ENCODE assay signal across 19 cellular contexts in the genomic region with DNA sequence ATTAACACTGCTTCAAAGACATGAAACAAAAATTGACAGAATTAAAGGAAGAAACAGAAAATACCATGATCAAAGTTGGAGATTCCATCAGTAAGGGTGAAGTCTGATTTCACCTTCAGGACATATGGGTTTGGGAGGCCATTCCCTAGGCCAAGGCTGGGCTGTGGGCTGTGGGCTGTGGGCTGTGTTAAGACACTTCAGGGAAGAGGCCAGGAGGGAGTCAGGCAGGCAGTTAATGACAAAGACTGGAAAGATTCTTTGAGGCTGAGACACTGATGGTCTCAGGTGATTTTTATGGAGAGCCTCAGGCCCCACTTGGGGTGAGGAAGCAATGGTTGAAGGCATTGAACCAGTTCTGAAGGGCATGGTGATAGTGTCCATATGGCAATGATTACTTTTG.
"Had no signal": no experiment of that assay in that cellular context is flagged by ENCODE, and none has a peak within 500 bp of the region (broad histone marks: within the 10 kb centered on the region; RNA-seq: fewer than 3 reads in every experiment).

No MANE protein-coding gene starts in this region.

- H3K4me3 ChIP-seq: MG63 had no signal

- DNase-seq: IMR-90, Karpas-422, KG1, MG63, NCI-H1092, NCI-H1105 treated with DMSO at 0.1 percent for 48 hours, NCI-H1417 treated with DMSO at 0.1 percent for 48 hours, NCI-H146, NCI-H1694 treated with DMSO at 0.1 percent for 48 hours, NCI-H1930, NCI-H2081, NCI-H2107, NCI-H2227 treated with DMSO at 0.1 percent for 48 hours, NCI-H526 treated with DMSO at 0.1 percent for 48 hours, NCI-H774, RPMI8226, SHP77, SK-N-SH had no signal

- H3K4me2 ChIP-seq: SK-N-SH had no signal

- H3K9ac ChIP-seq: SK-N-SH had no signal

- H3K9me3 ChIP-seq: SK-N-SH had no signal

- ATAC-seq: HepG2 had no signal

- H3K36me3 ChIP-seq: MG63 had no signal

- H3K27me3 ChIP-seq: MG63 had no signal
